Comparison of ENCODE assay signal across 8 cellular contexts in genomic region chr12:49129332-49130150, GRCh38. TPM values are rescaled to one million over a fixed set of nuclear protein-coding genes. Genes with fewer than 3 reads are reported as not detected.
DNase-seq lines count a peak whose midpoint lies in the region; ATAC-seq and TF ChIP-seq lines count a peak whose summit lies in the region.

No MANE protein-coding gene starts in this region.

- H3K27me3 Mint-ChIP-seq in activated naive CD4-positive, alpha-beta T cell treated with anti-CD3 and anti-CD28 coated beads for 36 hours (ENCODE audit: low read depth): no peaks in the 10 kb centered on the region

- H3K27ac Mint-ChIP-seq in activated naive CD4-positive, alpha-beta T cell treated with anti-CD3 and anti-CD28 coated beads for 36 hours: peak overlapping the region; percentile 100

- H3K4me1 ChIP-seq in lower lobe of right lung (peaks cover 42% of the 10 kb centered on the region), upper lobe of left lung (peaks cover 27 to 35% (median 28%) of the 10 kb centered on the region in 4 donors)

- H3K9me3 Mint-ChIP-seq in activated naive CD4-positive, alpha-beta T cell treated with anti-CD3 and anti-CD28 coated beads for 36 hours: no peaks in the 10 kb centered on the region

- peaks cover 43% of the 10 kb centered on the region for H3K4me1 Mint-ChIP-seq in activated naive CD4-positive, alpha-beta T cell treated with anti-CD3 and anti-CD28 coated beads for 36 hours (ENCODE audit: low read depth)

- H3K4me3 ChIP-seq in brain microvascular endothelial cell (ENCODE audit: low read depth, low read length): peak overlapping the region; percentile 98
- H3K4me3 ChIP-seq in lower lobe of right lung: peak overlapping the region; percentile 80
- H3K4me3 ChIP-seq in upper lobe of left lung: peak overlapping the region; percentile 35 to 98 (median 80)

- H3K27me3 ChIP-seq in brain microvascular endothelial cell (replicated peaks): no peaks in the 10 kb centered on the region
- H3K27me3 ChIP-seq in lower lobe of right lung (ENCODE audit: low read depth): no peaks in the 10 kb centered on the region
- no peaks in the 10 kb centered on the region for H3K27me3 ChIP-seq in upper lobe of left lung

- H3K9me3 ChIP-seq in lower lobe of right lung: no peaks in the 10 kb centered on the region
- H3K9me3 ChIP-seq in upper lobe of left lung: no peaks in the 10 kb centered on the region

- peak overlapping the region; percentile 98 for H3K27ac ChIP-seq in brain microvascular endothelial cell
- peak overlapping the region; percentile 99 for H3K27ac ChIP-seq in lower lobe of right lung
- peak overlapping the region; percentile 99 to 100 (median 99) for H3K27ac ChIP-seq in upper lobe of left lung

- no peak for ATAC-seq in lower lobe of right lung
- ATAC-seq in upper lobe of left lung (ENCODE audit: low FRiP score in 2 of 2): no peak
- no peak for ATAC-seq in HG03280 (IDR thresholded peaks at IDR 0.05; ENCODE audit: unreplicated experiment)

- no peak for TF ChIP-seq CTCF in brain microvascular endothelial cell (IDR thresholded peaks at IDR 0.05; ENCODE audit: low read depth, low read length, missing control alignments)
- no peak for TF ChIP-seq CTCF in lower lobe of right lung (IDR thresholded peaks at IDR 0.05)
- no peak for TF ChIP-seq CTCF in upper lobe of left lung (IDR thresholded peaks at IDR 0.05)

- in situ Hi-C loops in brain microvascular endothelial cell (cut with HindIII; ENCODE audit: low pct_ligation_motif_present, low sequenced_read_pairs): no loop called here

- CTCF ChIA-PET in activated naive CD4-positive, alpha-beta T cell treated with anti-CD3 and anti-CD28 coated beads for 36 hours (lab: Charles Lee): interaction anchor here (0.7 to 2.7 kb wide), 13 partner anchors 9 to 100 kb away, joined by 3 to 14 read pairs (median 4); partner anchors contain the start of genes LMBR1L and TUBA1A

- TF ChIP-seq EP300 in upper lobe of left lung (IDR thresholded peaks at IDR 0.05): no peak

- H3K36me3 Mint-ChIP-seq in activated naive CD4-positive, alpha-beta T cell treated with anti-CD3 and anti-CD28 coated beads for 36 hours (ENCODE audit: low read depth): peaks cover 45% of the 10 kb centered on the region

- peaks cover 36% of the 10 kb centered on the region for H3K36me3 ChIP-seq in brain microvascular endothelial cell (replicated peaks)
- H3K36me3 ChIP-seq in lower lobe of right lung: peaks cover 35% of the 10 kb centered on the region
- H3K36me3 ChIP-seq in upper lobe of left lung: peaks cover 15 to 32% (median 20%) of the 10 kb centered on the region in 4 donors

- peak overlapping the region; percentile 97 for H3K4me3 Mint-ChIP-seq in activated naive CD4-positive, alpha-beta T cell treated with anti-CD3 and anti-CD28 coated beads for 36 hours

- 47 to 48% methylated on average over 18 of the region's 18 CpGs for WGBS in upper lobe of left lung, 2 donors

- no peak for DNase-seq in activated naive CD4-positive, alpha-beta T cell treated with anti-CD3 and anti-CD28 coated beads for 36 hours
- DNase-seq in activated naive CD4-positive, alpha-beta T cell (lab: John Stamatoyannopoulos, UW): no peak
- DNase-seq in brain microvascular endothelial cell: no peak
- DNase-seq in lower lobe of right lung: no peak
- no peak for DNase-seq in upper lobe of left lung
- DNase-seq in RKO (ENCODE audit: low spot score): no peak
- DNase-seq in NCI-H2107 treated with DMSO at 0.1 percent for 48 hours (lab: John Stamatoyannopoulos, UW; ENCODE audit: unreplicated experiment): no peak

- intact Hi-C loops in activated naive CD4-positive, alpha-beta T cell treated with anti-CD3 and anti-CD28 coated beads for 36 hours (cut with micrococcal nuclease): loop anchor here (1.0 to 10.0 kb wide), 10 partner anchors 18 to 1022 kb away; partner anchors contain the start of genes CCNT1, DDX23, KMT2D and SENP1
- intact Hi-C loops in lower lobe of right lung (cut with DNase I): no loop called here

- TF ChIP-seq POLR2A in upper lobe of left lung (IDR thresholded peaks at IDR 0.05): no peak

RNA-seq across cellular contexts. Expression of gene TUBA1B, which starts 1.7 kb away (rescaled TPM):
- 1,000 to 10,000 TPM; 2,826 to 2,914 TPM for total RNA-seq in activated naive CD4-positive, alpha-beta T cell treated with anti-CD3 and anti-CD28 coated beads for 36 hours
- total RNA-seq in lower lobe of right lung: 575 TPM
- total RNA-seq in upper lobe of left lung: 100 to 1,000 TPM in 5 of 6 donors, 10 to 100 TPM in 1; 87.0 to 764 (median 397) TPM

RNA-seq across cellular contexts. Expression of gene LMBR1L, which starts 18.9 kb away (rescaled TPM):
- total RNA-seq in activated naive CD4-positive, alpha-beta T cell treated with anti-CD3 and anti-CD28 coated beads for 36 hours: 10 to 100 TPM; 60.1 to 66.8 TPM
- total RNA-seq in lower lobe of right lung (61.7 TPM), upper lobe of left lung (100 to 1,000 TPM in 1 of 6 donors, 10 to 100 TPM in 5; 20.4 to 108 (median 57.7) TPM)

RNA-seq across cellular contexts. Expression of gene DHH, which starts 34.9 kb away (rescaled TPM):
- under 1 TPM in 1 of 2 experiments, not detected in 1; 0.07 TPM for total RNA-seq in activated naive CD4-positive, alpha-beta T cell treated with anti-CD3 and anti-CD28 coated beads for 36 hours
- 1.5 TPM for total RNA-seq in lower lobe of right lung
- 1 to 10 TPM in 2 of 6 donors, under 1 TPM in 3, not detected in 1; 0.39 to 3.1 (median 0.76) TPM for total RNA-seq in upper lobe of left lung

RNA-seq across cellular contexts. Expression of gene TUBA1A, which starts 59.3 kb away (rescaled TPM):
- 10 to 100 TPM; 47.4 to 49.1 TPM for total RNA-seq in activated naive CD4-positive, alpha-beta T cell treated with anti-CD3 and anti-CD28 coated beads for 36 hours
- total RNA-seq in lower lobe of right lung (120 TPM), upper lobe of left lung (100 to 1,000 TPM in 3 of 6 donors, 10 to 100 TPM in 3; 54.2 to 191 (median 122) TPM)

RNA-seq across cellular contexts. Expression of gene RHEBL1, which starts 59.8 kb away (rescaled TPM):
- total RNA-seq in activated naive CD4-positive, alpha-beta T cell treated with anti-CD3 and anti-CD28 coated beads for 36 hours: 10 to 100 TPM; 11.8 to 15.2 TPM
- total RNA-seq in lower lobe of right lung (1.5 TPM), upper lobe of left lung (1 to 10 TPM in 2 of 6 donors, under 1 TPM in 2, not detected in 2; 0.97 to 1.4 (median 1.2) TPM)
